In genomic region chr2:20625920-20626697, GRCh38 we compare ENCODE assay signal across 17 cellular contexts. TPM values are rescaled to one million over a fixed set of nuclear protein-coding genes. Genes with fewer than 3 reads are reported as not detected.
A peak's percentile ranks its signal among the peaks of the same experiment; 100 is the strongest.
DNase-seq lines count a peak whose midpoint lies in the region; ATAC-seq, FAIRE-seq and TF ChIP-seq lines count a peak whose summit lies in the region.
"Had no signal": no experiment of that assay in that cellular context is flagged by ENCODE, and none has a peak within 500 bp of the region (broad histone marks: within the 10 kb centered on the region; RNA-seq: fewer than 3 reads in every experiment).

No MANE protein-coding gene starts in this region.

- H3K9ac ChIP-seq in kidney (ENCODE audit: low read length in 2 of 2), result peak overlapping the region; percentile 6 to 65

- H3K27me3 Mint-ChIP-seq in activated naive CD4-positive, alpha-beta T cell treated with anti-CD3 and anti-CD28 coated beads, Interleukin-2, amount 10 ng/mL, durations not matched to agents 7 days and 5 days, result no peaks in the 10 kb centered on the region
- H3K27me3 Mint-ChIP-seq: activated T-cell treated with anti-CD3 and anti-CD28 coated beads, Interleukin-2, amount 50 U/mL, for 24 hours; B cell; natural killer cell treated with Interleukin-12 subunit alpha and Interleukin-12 subunit beta and Interleukin-15 and Interleukin-18, amount 100 ng/mL, for 72 hours had no signal

- no peaks in the 10 kb centered on the region for H3K9me3 Mint-ChIP-seq in activated naive CD4-positive, alpha-beta T cell treated with anti-CD3 and anti-CD28 coated beads, Interleukin-2, amount 10 ng/mL, durations not matched to agents 7 days and 5 days
- H3K9me3 Mint-ChIP-seq: activated T-cell treated with anti-CD3 and anti-CD28 coated beads, Interleukin-2, amount 50 U/mL, for 24 hours; HFFc6; natural killer cell treated with Interleukin-12 subunit alpha and Interleukin-12 subunit beta and Interleukin-15 and Interleukin-18, amount 100 ng/mL, for 72 hours had no signal

- no peak for TF ChIP-seq CTCF in kidney (IDR thresholded peaks at IDR 0.05; ENCODE audit: borderline replicate concordance, extremely low read depth, insufficient read depth)

- peaks cover 15 to 27% of the 10 kb centered on the region in 2 donors for H3K36me3 ChIP-seq in kidney (ENCODE audit: control insufficient read depth in 1 of 2, insufficient read depth in 2 of 2, low read length in 2 of 2)

- peaks cover 6 to 22% of the 10 kb centered on the region in 2 donors for H3K4me1 ChIP-seq in kidney (ENCODE audit: control insufficient read depth in 1 of 2, insufficient read depth in 1 of 2, low read depth in 1 of 2, low read length in 2 of 2)

- no peaks in the 10 kb centered on the region for H3K9me3 ChIP-seq in kidney (ENCODE audit: control insufficient read depth in 1 of 2, low read length in 2 of 2)

- no peak overlapping the region for H3K27ac Mint-ChIP-seq in activated naive CD4-positive, alpha-beta T cell treated with anti-CD3 and anti-CD28 coated beads, Interleukin-2, amount 10 ng/mL, durations not matched to agents 7 days and 5 days
- H3K27ac Mint-ChIP-seq: activated T-cell treated with anti-CD3 and anti-CD28 coated beads, Interleukin-2, amount 50 U/mL, for 24 hours; B cell; HFFc6; natural killer cell treated with Interleukin-12 subunit alpha and Interleukin-12 subunit beta and Interleukin-15 and Interleukin-18, amount 100 ng/mL, for 72 hours had no signal

- DNase-seq in COR-L47 (lab: John Stamatoyannopoulos, UW), result peak; percentile 14
- peak in 8 of 61 donors; percentile 20 to 58 (median 34) for DNase-seq in caudate nucleus (lab: John Stamatoyannopoulos, UW)
- peak; percentile 58 for DNase-seq in kidney
- peak; percentile 73 for DNase-seq in renal cortical epithelial cell (ENCODE audit: low read depth)
- DNase-seq in stimulated activated CD4-positive, alpha-beta T cell treated with anti-CD3 and anti-CD28 coated beads, Interleukin-12 subunit alpha, Interleukin-12 subunit beta, amount 100 ng/mL, for 4 hours, result no peak
- DNase-seq in activated naive CD4-positive, alpha-beta T cell treated with anti-CD3 and anti-CD28 coated beads, Interleukin-2, amount 10 ng/mL, durations not matched to agents 7 days and 5 days, result no peak
- DNase-seq in NCI-H2227 (lab: John Stamatoyannopoulos, UW; ENCODE audit: unreplicated experiment), result no peak
- DNase-seq: activated T-cell treated with anti-CD3 and anti-CD28 coated beads, Interleukin-2, amount 50 U/mL, for 24 hours; cerebellar nuclear complex; HFFc6; NCI-H1105; OCI-M1; stimulated activated CD4-positive, alpha-beta T cell treated with anti-CD3 and anti-CD28 coated beads, Interleukin-4, amount 100 ng/mL, for 1 hour had no signal

- no peaks in the 10 kb centered on the region for H3K4me1 Mint-ChIP-seq in activated naive CD4-positive, alpha-beta T cell treated with anti-CD3 and anti-CD28 coated beads, Interleukin-2, amount 10 ng/mL, durations not matched to agents 7 days and 5 days
- H3K4me1 Mint-ChIP-seq: B cell had no signal

- peak overlapping the region; percentile 76 for H3K27ac ChIP-seq in caudate nucleus (ENCODE audit: low read depth, low read length)
- peak overlapping the region; percentile 41 to 59 for H3K27ac ChIP-seq in kidney (ENCODE audit: low read depth in 2 of 2, low read length in 2 of 2)

- CTCF ChIA-PET in activated naive CD4-positive, alpha-beta T cell treated with anti-CD3 and anti-CD28 coated beads, Interleukin-2, amount 10 ng/mL, durations not matched to agents 7 days and 5 days (lab: Charles Lee), result interaction anchor here (1.3 to 1.5 kb wide), 2 partner anchors 25 to 35 kb away, joined by 3 read pairs; no protein-coding TSS in a partner anchor

- FAIRE-seq in kidney (lab: Jason Lieb, UNC), result no peak
- FAIRE-seq: TTC549 had no signal

- no peaks in the 10 kb centered on the region for H3K36me3 Mint-ChIP-seq in activated naive CD4-positive, alpha-beta T cell treated with anti-CD3 and anti-CD28 coated beads, Interleukin-2, amount 10 ng/mL, durations not matched to agents 7 days and 5 days
- H3K36me3 Mint-ChIP-seq: natural killer cell treated with Interleukin-12 subunit alpha and Interleukin-12 subunit beta and Interleukin-15 and Interleukin-18, amount 100 ng/mL, for 72 hours had no signal

- H3K4me3 Mint-ChIP-seq in activated naive CD4-positive, alpha-beta T cell treated with anti-CD3 and anti-CD28 coated beads, Interleukin-2, amount 10 ng/mL, durations not matched to agents 7 days and 5 days, result no peak overlapping the region
- H3K4me3 Mint-ChIP-seq: activated T-cell treated with anti-CD3 and anti-CD28 coated beads, Interleukin-2, amount 50 U/mL, for 24 hours; B cell; HFFc6; natural killer cell treated with Interleukin-12 subunit alpha and Interleukin-12 subunit beta and Interleukin-15 and Interleukin-18, amount 100 ng/mL, for 72 hours had no signal

- no peak for ATAC-seq in GM18861 (IDR thresholded peaks at IDR 0.05; ENCODE audit: unreplicated experiment)
- ATAC-seq: natural killer cell treated with Interleukin-12 subunit alpha and Interleukin-12 subunit beta and Interleukin-15 and Interleukin-18, amount 100 ng/mL, for 72 hours had no signal

- intact Hi-C loops in kidney (cut with DNase I), result no loop called here

- no peak overlapping the region for H3K4me3 ChIP-seq in kidney (ENCODE audit: low read length in 2 of 2)

RNA-seq across cellular contexts. Expression of gene HS1BP3, which starts 24.8 kb away (rescaled TPM):
- 35.5 TPM for total RNA-seq in kidney
- polyA plus RNA-seq in kidney (ENCODE audit: insufficient read depth, low read depth, low replicate concordance), result 37.5 TPM
- 22.9 and 33.9 TPM in 2 replicates for total RNA-seq in renal cortical epithelial cell

RNA-seq across cellular contexts. Expression of gene GDF7, which starts 40.8 kb away (rescaled TPM):
- 12.5 TPM for total RNA-seq in kidney
- 1.8 TPM for polyA plus RNA-seq in kidney (ENCODE audit: insufficient read depth, low read depth, low replicate concordance)
- total RNA-seq in renal cortical epithelial cell, result 0.69 and 3.2 TPM in 2 replicates

Comparison
In these comparisons a context has a peak if more than half of its experiments do, and no peak if none do; other contexts are left out.
1. DNase-seq: peak in COR-L47 (single experiment), kidney (single experiment) and renal cortical epithelial cell (single experiment); none in stimulated activated CD4-positive, alpha-beta T cell treated with anti-CD3 and anti-CD28 coated beads, Interleukin-12 subunit alpha, Interleukin-12 subunit beta, amount 100 ng/mL, for 4 hours (single experiment), activated naive CD4-positive, alpha-beta T cell treated with anti-CD3 and anti-CD28 coated beads, Interleukin-2, amount 10 ng/mL, durations not matched to agents 7 days and 5 days (single experiment) and NCI-H2227 (single experiment).